1 cellular context compared by ENCODE assay signal in the genomic region with DNA sequence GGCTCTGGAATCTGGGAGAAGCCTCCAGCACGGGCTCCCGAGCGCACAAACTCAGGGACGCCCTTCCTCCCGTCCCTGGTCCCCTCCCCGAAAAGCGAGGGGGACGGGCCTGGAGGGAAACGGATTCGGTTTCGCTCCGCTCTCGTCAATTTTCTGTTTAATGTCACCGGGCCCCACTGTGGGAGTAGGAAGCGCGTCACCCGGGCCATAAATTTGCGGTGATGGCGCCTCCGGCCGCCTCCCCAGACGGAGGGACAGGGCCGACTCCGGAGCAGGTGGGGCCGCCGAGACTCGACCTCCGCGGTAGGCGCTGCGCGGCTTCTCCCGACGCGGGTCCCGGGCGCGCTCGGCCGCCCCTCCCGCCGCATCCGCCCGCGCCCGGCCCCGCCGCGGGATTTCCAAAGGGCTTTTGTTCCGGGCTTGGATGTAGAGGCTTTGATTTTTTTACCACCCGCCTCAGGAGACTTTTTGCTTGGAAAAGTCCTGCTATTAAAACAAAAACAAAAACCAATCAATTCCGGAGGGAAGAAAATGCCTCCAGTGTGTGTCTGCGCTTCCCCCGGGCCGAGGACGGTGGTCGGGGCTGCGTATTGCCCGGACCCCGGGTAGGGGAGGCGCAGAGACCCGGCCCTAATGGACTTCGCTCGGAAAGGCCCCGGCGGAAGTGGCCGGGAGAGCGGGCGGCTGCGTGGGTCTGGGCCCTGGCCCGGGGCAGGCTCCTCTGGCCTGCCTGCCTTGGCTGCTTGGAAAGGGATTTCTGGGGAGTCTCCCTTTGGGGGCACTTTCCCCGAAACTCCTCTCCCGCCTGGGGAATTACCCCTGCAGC.
TF ChIP-seq lines count a peak whose summit lies in the region.

No MANE protein-coding gene starts in this region.

TF ChIP-seq in HCT116, 20 proteins besides CTCF, POLR2A, EP300 and RAD21 (continued from another document):
- TF ChIP-seq, protein P1, sequence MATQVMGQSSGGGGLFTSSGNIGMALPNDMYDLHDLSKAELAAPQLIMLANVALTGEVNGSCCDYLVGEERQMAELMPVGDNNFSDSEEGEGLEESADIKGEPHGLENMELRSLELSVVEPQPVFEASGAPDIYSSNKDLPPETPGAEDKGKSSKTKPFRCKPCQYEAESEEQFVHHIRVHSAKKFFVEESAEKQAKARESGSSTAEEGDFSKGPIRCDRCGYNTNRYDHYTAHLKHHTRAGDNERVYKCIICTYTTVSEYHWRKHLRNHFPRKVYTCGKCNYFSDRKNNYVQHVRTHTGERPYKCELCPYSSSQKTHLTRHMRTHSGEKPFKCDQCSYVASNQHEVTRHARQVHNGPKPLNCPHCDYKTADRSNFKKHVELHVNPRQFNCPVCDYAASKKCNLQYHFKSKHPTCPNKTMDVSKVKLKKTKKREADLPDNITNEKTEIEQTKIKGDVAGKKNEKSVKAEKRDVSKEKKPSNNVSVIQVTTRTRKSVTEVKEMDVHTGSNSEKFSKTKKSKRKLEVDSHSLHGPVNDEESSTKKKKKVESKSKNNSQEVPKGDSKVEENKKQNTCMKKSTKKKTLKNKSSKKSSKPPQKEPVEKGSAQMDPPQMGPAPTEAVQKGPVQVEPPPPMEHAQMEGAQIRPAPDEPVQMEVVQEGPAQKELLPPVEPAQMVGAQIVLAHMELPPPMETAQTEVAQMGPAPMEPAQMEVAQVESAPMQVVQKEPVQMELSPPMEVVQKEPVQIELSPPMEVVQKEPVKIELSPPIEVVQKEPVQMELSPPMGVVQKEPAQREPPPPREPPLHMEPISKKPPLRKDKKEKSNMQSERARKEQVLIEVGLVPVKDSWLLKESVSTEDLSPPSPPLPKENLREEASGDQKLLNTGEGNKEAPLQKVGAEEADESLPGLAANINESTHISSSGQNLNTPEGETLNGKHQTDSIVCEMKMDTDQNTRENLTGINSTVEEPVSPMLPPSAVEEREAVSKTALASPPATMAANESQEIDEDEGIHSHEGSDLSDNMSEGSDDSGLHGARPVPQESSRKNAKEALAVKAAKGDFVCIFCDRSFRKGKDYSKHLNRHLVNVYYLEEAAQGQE (IDR thresholded peaks at IDR 0.05; ENCODE audit: low read depth) = no peak
- TF ChIP-seq, protein P2, sequence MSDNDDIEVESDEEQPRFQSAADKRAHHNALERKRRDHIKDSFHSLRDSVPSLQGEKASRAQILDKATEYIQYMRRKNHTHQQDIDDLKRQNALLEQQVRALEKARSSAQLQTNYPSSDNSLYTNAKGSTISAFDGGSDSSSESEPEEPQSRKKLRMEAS (IDR thresholded peaks at IDR 0.05) = no peak
